Comparison of ENCODE assay signal across 8 cellular contexts in genomic region chrX:151973851-151974335, GRCh38. TPM values are rescaled to one million over a fixed set of nuclear protein-coding genes. Genes with fewer than 3 reads are reported as not detected.
DNase-seq lines count a peak whose midpoint lies in the region; ATAC-seq and TF ChIP-seq lines count a peak whose summit lies in the region.

No MANE protein-coding gene starts in this region.

- H3K4me1 ChIP-seq in breast epithelium = no peaks in the 10 kb centered on the region
- H3K4me1 ChIP-seq in thyroid gland = peaks cover 0 to 3% of the 10 kb centered on the region in 2 donors

- no peaks in the 10 kb centered on the region for H3K9me3 ChIP-seq in breast epithelium
- no peaks in the 10 kb centered on the region for H3K9me3 ChIP-seq in thyroid gland

- intact Hi-C loops in breast epithelium (cut with DNase I; ENCODE audit: low total_unique reads) = no loop called here
- intact Hi-C loops in thyroid gland (cut with DNase I) = no loop called here

- ATAC-seq in left lobe of liver = peak; percentile 12
- no peak for ATAC-seq in HG03378 (IDR thresholded peaks at IDR 0.05; ENCODE audit: unreplicated experiment)
- no peak for ATAC-seq in HG02981 (IDR thresholded peaks at IDR 0.05; ENCODE audit: unreplicated experiment)
- no peak for ATAC-seq in GM21619 (IDR thresholded peaks at IDR 0.05; ENCODE audit: unreplicated experiment)

- WGBS in thyroid gland, 2 donors = 16 to 27% methylated on average over 5 to 7 of the region's 21 CpGs

- H3K36me3 ChIP-seq in breast epithelium (no peaks in the 10 kb centered on the region), thyroid gland (no peaks in the 10 kb centered on the region)

- TF ChIP-seq POLR2A in breast epithelium (IDR thresholded peaks at IDR 0.05) (no peak), thyroid gland (IDR thresholded peaks at IDR 0.05) (no peak)

- H3K4me3 ChIP-seq in breast epithelium (peak overlapping the region; percentile 55 to 72 (median 55)), thyroid gland (replicated peaks in 1 of 3) (peak overlapping the region; percentile 20 to 48 (median 39))

- peak; percentile 61 for DNase-seq in HT1080 (ENCODE audit: low read depth)
- no peak for DNase-seq in breast epithelium (ENCODE audit: low spot score in 2 of 2)
- DNase-seq in left lobe of liver (ENCODE audit: low spot score) = no peak
- peak; percentile 78 to 79 for DNase-seq in thyroid gland
- no peak for DNase-seq in 8988T

- H3K27ac ChIP-seq in breast epithelium = peak overlapping the region; percentile 43 to 78
- H3K27ac ChIP-seq in thyroid gland = peak overlapping the region; percentile 63 to 75 (median 66)

- H3K27me3 ChIP-seq in breast epithelium (peaks cover 0 to 31% of the 10 kb centered on the region in 2 donors), thyroid gland (no peaks in the 10 kb centered on the region)

- TF ChIP-seq CTCF in breast epithelium (IDR thresholded peaks at IDR 0.05) (no peak), thyroid gland (IDR thresholded peaks at IDR 0.05) (no peak)

RNA-seq across cellular contexts. Expression of gene GABRE, which starts 0.6 kb away (rescaled TPM):
- 3.7 and 4.7 TPM in 2 replicates for total RNA-seq in HT1080 (2014; rRNA removed; shearing (Covaris generic))
- 1.3 and 1.6 TPM in 2 replicates for polyA plus RNA-seq in HT1080 (2015; cell fraction: cytosol; rRNA removed)
- 48.1 and 57.8 TPM in 2 replicates for polyA plus RNA-seq in HT1080 (2015; cell fraction: nucleus; rRNA removed)
- total RNA-seq in breast epithelium (100 to 1,000 TPM in 1 of 3 donors, 10 to 100 TPM in 2; 42.0 to 120 (median 85.5) TPM), left lobe of liver (2.1 TPM), thyroid gland (10 to 100 TPM; 39.5 to 73.5 (median 43.1) TPM)

Comparison
In these comparisons a context has a peak if more than half of its experiments do, and no peak if none do; other contexts are left out.
1. DNase-seq: peak in HT1080 (single experiment) and thyroid gland (2 of 2); none in breast epithelium (0 of 2), left lobe of liver (single experiment) and 8988T (single experiment).